ENCODE assay signal across 15 cellular contexts in the genomic region with DNA sequence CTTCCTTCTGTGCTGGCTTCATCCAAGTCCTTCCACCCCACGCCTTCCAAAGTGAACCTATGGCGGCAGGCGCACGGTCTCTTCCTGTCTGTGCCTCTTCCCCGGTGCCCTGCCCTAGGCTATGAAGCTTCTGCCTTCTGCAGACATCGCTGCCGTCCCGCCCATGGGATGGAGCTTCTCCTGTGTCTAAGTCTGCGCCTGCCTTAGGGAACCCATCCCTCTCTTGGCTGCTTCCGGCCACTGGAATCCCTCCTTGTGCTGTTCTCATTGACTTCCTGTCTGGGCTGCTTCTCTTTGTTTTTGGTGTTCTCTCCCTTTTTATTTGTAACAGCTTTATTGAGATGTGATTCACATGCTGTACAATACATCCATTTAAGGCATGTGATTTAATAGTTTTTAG. TPM values are rescaled to one million over a fixed set of nuclear protein-coding genes. Genes with fewer than 3 reads are reported as not detected.
DNase-seq lines count a peak whose midpoint lies in the region; ATAC-seq and TF ChIP-seq lines count a peak whose summit lies in the region.
"Had no signal": no experiment of that assay in that cellular context is flagged by ENCODE, and none has a peak within 500 bp of the region (broad histone marks: within the 10 kb centered on the region; RNA-seq: fewer than 3 reads in every experiment).

No MANE protein-coding gene starts in this region.

- H3K27me3 ChIP-seq in mammary epithelial cell (ENCODE audit: insufficient read depth, low read length), result no peaks in the 10 kb centered on the region
- H3K27me3 ChIP-seq in CD8-positive, alpha-beta memory T cell (ENCODE audit: insufficient read depth, low read length, poor library complexity, severe bottlenecking), result no peaks in the 10 kb centered on the region

- in situ Hi-C loops in mammary epithelial cell (cut with MboI; ENCODE audit: low sequenced_read_pairs in 2 of 2), result no loop called here

- ATAC-seq in activated CD4-positive, CD25-positive, alpha-beta regulatory T cell treated with anti-CD3 and anti-CD28 coated beads, Interleukin-2, amount 50 U/mL, for 24 hours, result no peak

- H3K27ac Mint-ChIP-seq in osteocyte (ENCODE audit: unreplicated experiment) (no peak overlapping the region), type B pancreatic cell (no peak overlapping the region)
- no peak overlapping the region for H3K27ac Mint-ChIP-seq in CD8-positive, alpha-beta memory T cell
- H3K27ac Mint-ChIP-seq: B cell; CD4-positive, alpha-beta T cell had no signal

- peaks cover 83% of the 10 kb centered on the region for H3K79me2 ChIP-seq in mammary epithelial cell (ENCODE audit: insufficient read depth, low read length)

- H3K36me3 ChIP-seq in mammary epithelial cell (ENCODE audit: insufficient read depth, low read length), result no peaks in the 10 kb centered on the region
- H3K36me3 ChIP-seq in CD8-positive, alpha-beta memory T cell (ENCODE audit: insufficient read depth, low read length), result no peaks in the 10 kb centered on the region

- H3K9ac ChIP-seq in mammary epithelial cell (ENCODE audit: insufficient read depth, low read length), result no peak overlapping the region
- H3K9ac ChIP-seq: GM23248 had no signal

- H3K4me1 ChIP-seq in mammary epithelial cell (ENCODE audit: insufficient read depth, low read length), result peaks cover 23% of the 10 kb centered on the region
- no peaks in the 10 kb centered on the region for H3K4me1 ChIP-seq in CD8-positive, alpha-beta memory T cell (ENCODE audit: insufficient read depth, low read length)

- dilution Hi-C loops in mammary epithelial cell (cut with HindIII; ENCODE audit: low sequenced_read_pairs), result no loop called here

- H3K9me3 Mint-ChIP-seq in osteocyte (ENCODE audit: unreplicated experiment) (peaks cover 9% of the 10 kb centered on the region), type B pancreatic cell (no peaks in the 10 kb centered on the region)
- H3K9me3 Mint-ChIP-seq in CD8-positive, alpha-beta memory T cell, result no peaks in the 10 kb centered on the region
- H3K9me3 Mint-ChIP-seq: CD4-positive, alpha-beta T cell had no signal

- WGBS in mammary epithelial cell (ENCODE audit: low coverage, missing lambda C conversion rate), result 35% methylated on average over 10 of the region's 10 CpGs

- DNase-seq in ELF-1 (ENCODE audit: low read depth, low spot score), result peak; percentile 36
- DNase-seq in mammary epithelial cell, result peak; percentile 19
- peak; percentile 70 for DNase-seq in foreskin melanocyte
- peak; percentile 62 for DNase-seq in osteocyte (ENCODE audit: extremely low spot score, unreplicated experiment)
- no peak for DNase-seq in type B pancreatic cell (ENCODE audit: extremely low spot score, unreplicated experiment)
- no peak for DNase-seq in CD8-positive, alpha-beta memory T cell
- DNase-seq: C1 segment of cervical spinal cord; CD4-positive, alpha-beta T cell; COR-L47; DND-41; GF-D8; GM23248; H7 had no signal

- no peak overlapping the region for H3K4me3 ChIP-seq in mammary epithelial cell (replicated peaks in 1 of 3; ENCODE audit: insufficient read depth in 1 of 3, low read depth in 2 of 3, low read length in 3 of 3)
- no peak overlapping the region for H3K4me3 ChIP-seq in CD8-positive, alpha-beta memory T cell (ENCODE audit: low read length)
- H3K4me3 ChIP-seq: GM23248 had no signal

- H3K4me3 Mint-ChIP-seq in osteocyte (ENCODE audit: unreplicated experiment) (no peak overlapping the region), type B pancreatic cell (no peak overlapping the region)
- H3K4me3 Mint-ChIP-seq in CD8-positive, alpha-beta memory T cell, result no peak overlapping the region
- H3K4me3 Mint-ChIP-seq: B cell; CD4-positive, alpha-beta T cell had no signal

- intact Hi-C loops in mammary epithelial cell (cut with micrococcal nuclease), result no loop called here

- no peak overlapping the region for H3K27ac ChIP-seq in mammary epithelial cell (ENCODE audit: insufficient read depth, low read depth, low read length)
- no peak overlapping the region for H3K27ac ChIP-seq in CD8-positive, alpha-beta memory T cell (ENCODE audit: low read depth, low read length)
- H3K27ac ChIP-seq: GM23248 had no signal

- BruUV-seq in mammary epithelial cell (replicated peaks; lab: Mats Ljungman, UMichigan), result no TSS peak

- CTCF ChIA-PET in mammary epithelial cell (lab: Charles Lee; ENCODE audit: low non-redundant PET), result no interaction called here
- CTCF ChIA-PET in CD8-positive, alpha-beta memory T cell (lab: Charles Lee), result no interaction called here

- TF ChIP-seq CTCF in mammary epithelial cell (conservative IDR thresholded peaks at IDR 0.05 in 1 of 2, IDR thresholded peaks at IDR 0.05 in 1 of 2; ENCODE audit: extremely low read depth in 1 of 2, insufficient read depth in 1 of 2, low read depth in 1 of 2, low read length in 2 of 2), result no peak
- no peak for TF ChIP-seq CTCF in osteocyte (IDR thresholded peaks at IDR 0.05)
- no peak for TF ChIP-seq CTCF in type B pancreatic cell (conservative IDR thresholded peaks at IDR 0.05)

- H2AFZ ChIP-seq in mammary epithelial cell (ENCODE audit: low read depth, low read length), result peak overlapping the region; percentile 61
- H2AFZ ChIP-seq: GM23248 had no signal

- H3K9me3 ChIP-seq in mammary epithelial cell (replicated peaks; ENCODE audit: insufficient read depth, low read length), result no peaks in the 10 kb centered on the region
- H3K9me3 ChIP-seq in CD8-positive, alpha-beta memory T cell (ENCODE audit: low read length), result no peaks in the 10 kb centered on the region

- H3K4me1 Mint-ChIP-seq in osteocyte (ENCODE audit: unreplicated experiment), result no peaks in the 10 kb centered on the region
- H3K4me1 Mint-ChIP-seq in type B pancreatic cell (ENCODE audit: unreplicated experiment), result peaks cover 11% of the 10 kb centered on the region
- H3K4me1 Mint-ChIP-seq in CD8-positive, alpha-beta memory T cell, result peaks cover under 1 to 12% (median 3%) of the 10 kb centered on the region in 3 donors

- H4K20me1 ChIP-seq in mammary epithelial cell (ENCODE audit: insufficient read depth, low read length), result no peaks in the 10 kb centered on the region

- H3K27me3 Mint-ChIP-seq in osteocyte (ENCODE audit: unreplicated experiment) (no peaks in the 10 kb centered on the region), type B pancreatic cell (no peaks in the 10 kb centered on the region)
- no peaks in the 10 kb centered on the region for H3K27me3 Mint-ChIP-seq in CD8-positive, alpha-beta memory T cell
- H3K27me3 Mint-ChIP-seq: B cell; CD4-positive, alpha-beta T cell had no signal

- POLR2A ChIA-PET in CD8-positive, alpha-beta memory T cell (lab: Charles Lee), result no interaction called here

- H3K36me3 Mint-ChIP-seq in osteocyte (ENCODE audit: unreplicated experiment) (peaks cover 7% of the 10 kb centered on the region), type B pancreatic cell (peaks cover 9% of the 10 kb centered on the region)
- H3K36me3 Mint-ChIP-seq in CD8-positive, alpha-beta memory T cell, result peaks cover 12 to 17% (median 14%) of the 10 kb centered on the region in 3 donors

- peak overlapping the region; percentile 58 for H3K4me2 ChIP-seq in mammary epithelial cell (ENCODE audit: insufficient read depth, low read depth, low read length)

RNA-seq across cellular contexts. Expression of gene CHCHD6, which starts 17.2 kb away (rescaled TPM):
- 10 to 100 TPM; 16.5 to 30.8 TPM for total RNA-seq in mammary epithelial cell
- 30.0 TPM for polyA plus RNA-seq in mammary epithelial cell
- polyA minus RNA-seq in mammary epithelial cell, result 11.7 TPM
- total RNA-seq in osteocyte, result 13.1 and 13.9 TPM in 2 replicates
- 9.9 and 17.5 TPM in 2 replicates for total RNA-seq in type B pancreatic cell (ENCODE audit: low replicate concordance)
- total RNA-seq in CD8-positive, alpha-beta memory T cell, result 10 to 100 TPM; 15.0 to 16.7 TPM
- 12.0 TPM for polyA plus RNA-seq in CD8-positive, alpha-beta memory T cell

Comparison
In these comparisons a context has a peak if more than half of its experiments do, and no peak if none do; other contexts are left out.
1. DNase-seq: peak in ELF-1 (single experiment), mammary epithelial cell (single experiment), foreskin melanocyte (single experiment) and osteocyte (single experiment); none in type B pancreatic cell (single experiment) and CD8-positive, alpha-beta memory T cell (0 of 5).